16 cellular contexts compared by ENCODE assay signal in genomic region chr5:53319306-53319705, GRCh38.
A peak's percentile ranks its signal among the peaks of the same experiment; 100 is the strongest.
DNase-seq lines count a peak whose midpoint lies in the region; ATAC-seq and TF ChIP-seq lines count a peak whose summit lies in the region.
"Had no signal": no experiment of that assay in that cellular context is flagged by ENCODE, and none has a peak within 500 bp of the region (broad histone marks: within the 10 kb centered on the region; RNA-seq: fewer than 3 reads in every experiment).

No MANE protein-coding gene starts in this region.

- H3K4me3 Mint-ChIP-seq in MCF 10A (ENCODE audit: unreplicated experiment), result no peak overlapping the region
- H3K4me3 Mint-ChIP-seq: CD8-positive, alpha-beta memory T cell; HFFc6 had no signal

- no peaks in the 10 kb centered on the region for H3K27me3 Mint-ChIP-seq in MCF 10A (ENCODE audit: insufficient read depth, unreplicated experiment)
- H3K27me3 Mint-ChIP-seq: CD8-positive, alpha-beta memory T cell had no signal

- H3K36me3 ChIP-seq in smooth muscle cell (ENCODE audit: low read depth) (peaks cover 4% of the 10 kb centered on the region), A673 (ENCODE audit: insufficient read depth, low read length, poor library complexity, severe bottlenecking) (no peaks in the 10 kb centered on the region)
- H3K36me3 ChIP-seq: BLaER1, HAP-1 had no signal

- peak overlapping the region; percentile 46 for H3K4me2 ChIP-seq in smooth muscle cell
- H3K4me2 ChIP-seq: A549, BLaER1 had no signal

- peak overlapping the region; percentile 59 for H3K27ac Mint-ChIP-seq in MCF 10A (ENCODE audit: low read depth, unreplicated experiment)
- H3K27ac Mint-ChIP-seq: CD8-positive, alpha-beta memory T cell; HFFc6 had no signal

- H3K9ac ChIP-seq in smooth muscle cell (ENCODE audit: low read depth), result no peak overlapping the region
- H3K9ac ChIP-seq: BLaER1 had no signal

- intact Hi-C loops in MCF 10A (cut with micrococcal nuclease) (no loop called here), A673 (cut with micrococcal nuclease; ENCODE audit: unreplicated experiment) (no loop called here)

- peaks cover 24% of the 10 kb centered on the region for H3K9me3 Mint-ChIP-seq in MCF 10A (ENCODE audit: unreplicated experiment)

- POLR2A ChIA-PET in MCF 10A (lab: Yijun Ruan, JAX), result interaction anchor here (1.1 to 7.3 kb wide), 4 partner anchors 15 to 59 kb away, joined by 3 to 64 read pairs (median 4); no protein-coding TSS in a partner anchor
- POLR2A ChIA-PET in A673 (lab: Charles Lee; ENCODE audit: low non-redundant PET), result no interaction called here

- TF ChIP-seq CTCF in MCF 10A (IDR thresholded peaks at IDR 0.05; ENCODE audit: unreplicated experiment), result no peak
- no peak for TF ChIP-seq CTCF in smooth muscle cell (IDR thresholded peaks at IDR 0.05; ENCODE audit: borderline replicate concordance, insufficient read depth, poor library complexity, severe bottlenecking)
- no peak for TF ChIP-seq CTCF in A673 (conservative IDR thresholded peaks at IDR 0.05; ENCODE audit: low read depth, low read length)

- H3K27me3 ChIP-seq in smooth muscle cell (ENCODE audit: low read depth) (no peaks in the 10 kb centered on the region), A673 (replicated peaks; ENCODE audit: insufficient read depth, low read depth, low read length, poor library complexity) (no peaks in the 10 kb centered on the region)
- H3K27me3 ChIP-seq: BLaER1 had no signal

- WGBS in smooth muscle cell (ENCODE audit: low lambda C conversion rate), result 60% methylated on average over 5 of the region's 5 CpGs

- peaks cover 3% of the 10 kb centered on the region for H3F3A ChIP-seq in smooth muscle cell (ENCODE audit: low read depth)

- peak overlapping the region; percentile 74 for H2AFZ ChIP-seq in smooth muscle cell (ENCODE audit: low read depth)

- H3K9me3 ChIP-seq in smooth muscle cell (replicated peaks; ENCODE audit: low read depth) (peaks cover 10% of the 10 kb centered on the region), A673 (ENCODE audit: low read depth, low read length, poor library complexity, severe bottlenecking) (no peaks in the 10 kb centered on the region)
- H3K9me3 ChIP-seq: Caco-2, HAP-1 had no signal

- ATAC-seq in esophagus mucosa (peak; percentile 88), HG03520 (IDR thresholded peaks at IDR 0.05; ENCODE audit: unreplicated experiment) (no peak), GM21619 (IDR thresholded peaks at IDR 0.05; ENCODE audit: unreplicated experiment) (no peak)
- ATAC-seq: A549 had no signal

- BruUV-seq in MCF 10A (replicated peaks; lab: Mats Ljungman, UMichigan), result no TSS peak
- BruUV-seq in A673 (replicated peaks; lab: Mats Ljungman, UMichigan), result no TSS peak

- CTCF ChIA-PET in MCF 10A (lab: Yijun Ruan, JAX), result interaction anchor here (0.6 to 1.5 kb wide), 6 partner anchors 11 to 57 kb away, joined by 3 to 6 read pairs (median 4); no protein-coding TSS in a partner anchor
- CTCF ChIA-PET in A673 (lab: Charles Lee), result no interaction called here

- H3K4me1 Mint-ChIP-seq in MCF 10A (ENCODE audit: insufficient read depth, unreplicated experiment), result peaks cover 34% of the 10 kb centered on the region
- H3K4me1 Mint-ChIP-seq: CD8-positive, alpha-beta memory T cell had no signal

- H4K20me1 ChIP-seq in smooth muscle cell (ENCODE audit: low read depth), result no peaks in the 10 kb centered on the region
- H4K20me1 ChIP-seq: BLaER1 had no signal

- no peak overlapping the region for H3K4me3 ChIP-seq in smooth muscle cell
- no peak overlapping the region for H3K4me3 ChIP-seq in A673 (ENCODE audit: low read depth, low read length, poor library complexity, severe bottlenecking)
- H3K4me3 ChIP-seq: A549, BLaER1, HAP-1 had no signal

- no peaks in the 10 kb centered on the region for H3K79me2 ChIP-seq in smooth muscle cell (ENCODE audit: low read depth)

- H3K4me1 ChIP-seq in smooth muscle cell (ENCODE audit: low read depth), result no peaks in the 10 kb centered on the region
- H3K4me1 ChIP-seq in A673 (ENCODE audit: insufficient read depth, low read length, poor library complexity, severe bottlenecking), result no peaks in the 10 kb centered on the region
- H3K4me1 ChIP-seq: A549, BLaER1, Caco-2, HAP-1 had no signal

- peak; percentile 78 for DNase-seq in MCF 10A (ENCODE audit: unreplicated experiment)
- peak; percentile 20 for DNase-seq in kidney tubule cell (ENCODE audit: low spot score)
- DNase-seq in smooth muscle cell (lab: John Stamatoyannopoulos, UW; ENCODE audit: unreplicated experiment), result no peak
- no peak for DNase-seq in A673 (ENCODE audit: low spot score)
- DNase-seq: AML-193; Caco-2; CD8-positive, alpha-beta memory T cell; DND-41; GDM1; HFFc6 had no signal

- H3K27ac ChIP-seq in smooth muscle cell (ENCODE audit: low read depth), result no peak overlapping the region
- no peak overlapping the region for H3K27ac ChIP-seq in A673 (ENCODE audit: low read depth, low read length, poor library complexity, severe bottlenecking)
- H3K27ac ChIP-seq: A549, BLaER1 had no signal

- no peaks in the 10 kb centered on the region for H3K36me3 Mint-ChIP-seq in MCF 10A (ENCODE audit: insufficient read depth, unreplicated experiment)
- H3K36me3 Mint-ChIP-seq: CD8-positive, alpha-beta memory T cell had no signal

Comparison
In these comparisons a context has a peak if more than half of its experiments do, and no peak if none do; other contexts are left out.
1. DNase-seq: peak in MCF 10A (single experiment) and kidney tubule cell (single experiment); none in smooth muscle cell (single experiment) and A673 (single experiment).